ENCODE assay signal across 1 cellular context in the genomic region with DNA sequence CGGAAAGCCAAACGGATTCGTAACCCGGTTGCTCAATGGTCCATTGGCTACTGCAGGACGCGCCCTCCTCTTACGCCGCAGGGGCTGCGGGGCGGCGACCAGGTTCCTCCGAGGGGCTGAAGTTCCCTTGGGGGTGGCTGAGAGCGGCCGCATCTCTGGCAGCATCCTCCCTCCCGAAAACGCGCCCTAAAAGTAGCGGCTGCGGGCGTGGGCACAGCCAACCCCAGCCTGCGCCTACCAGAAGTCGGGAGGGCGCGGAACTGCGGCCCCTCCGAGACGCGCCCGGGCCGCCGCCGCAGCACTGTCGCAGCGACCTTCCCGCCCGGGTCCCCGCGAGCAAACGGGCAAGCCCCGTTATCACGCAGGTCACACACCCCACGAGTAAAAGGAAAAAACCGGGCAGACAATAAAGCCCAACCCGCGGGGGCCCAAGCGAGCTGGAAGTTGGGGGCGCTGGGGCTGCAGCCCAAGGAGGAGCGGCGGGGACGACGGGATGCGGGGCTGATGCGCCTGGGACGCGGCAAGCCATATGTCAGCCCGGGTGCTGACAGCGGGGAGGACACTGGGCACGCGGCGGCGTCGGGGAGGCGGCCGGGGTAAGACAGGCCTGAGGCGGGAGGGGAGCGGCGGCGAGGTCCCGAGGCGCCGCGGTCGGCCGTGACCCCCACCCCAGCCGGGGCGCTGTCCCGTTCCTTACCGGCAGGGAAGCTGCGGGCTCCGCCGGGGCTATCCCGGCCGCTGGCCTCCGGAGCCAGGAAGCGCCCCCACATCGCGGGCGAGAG.
A peak's percentile ranks its signal among the peaks of the same experiment; 100 is the strongest.
TF ChIP-seq lines count a peak whose summit lies in the region.

No MANE protein-coding gene starts in this region.

TF ChIP-seq in HEK293, 187 proteins besides CTCF, POLR2A, EP300 and RAD21 (continued from another document and continues in another):
- TF ChIP-seq ZNF76 (tag by site-specific recombination; IDR thresholded peaks at IDR 0.05; ENCODE audit: borderline replicate concordance, low read depth) (peak; percentile 76; the same call in 1 of the 2 replicates), HOXC10 (CRISPR knock-in tag; IDR thresholded peaks at IDR 0.05) (0 out of 2 replicates have a peak, but pooled peaks have one; percentile 30), INSM2 (tag by site-specific recombination; IDR thresholded peaks at IDR 0.05) (no peak), ZNF571 (tag by site-specific recombination; IDR thresholded peaks at IDR 0.05) (no peak), ZNF777 (tag by site-specific recombination; IDR thresholded peaks at IDR 0.05; ENCODE audit: borderline replicate concordance) (peak; percentile 56; the same call in 1 of the 2 replicates), ZNF394 (tag by site-specific recombination; IDR thresholded peaks at IDR 0.05; ENCODE audit: borderline replicate concordance) (peak; percentile 15; the same call in 1 of the 2 replicates), ZNF610 (tag by site-specific recombination; IDR thresholded peaks at IDR 0.05; ENCODE audit: borderline replicate concordance) (no peak), ZNF138 (tag by site-specific recombination; IDR thresholded peaks at IDR 0.05; ENCODE audit: borderline replicate concordance) (no peak), ZNF214 (tag by site-specific recombination; IDR thresholded peaks at IDR 0.05; ENCODE audit: borderline replicate concordance) (no peak), PRDM1 (tag by site-specific recombination; IDR thresholded peaks at IDR 0.05) (no peak), ZNF426 (tag by site-specific recombination; IDR thresholded peaks at IDR 0.05) (no peak), SP3 (tag by site-specific recombination; IDR thresholded peaks at IDR 0.05) (peak; percentile 50; the same call in 1 of the 2 replicates), ZNF211 (tag by site-specific recombination; IDR thresholded peaks at IDR 0.05; ENCODE audit: low read depth) (no peak), ZNF292 (tag by site-specific recombination; IDR thresholded peaks at IDR 0.05; ENCODE audit: borderline replicate concordance, low read depth) (no peak), ZNF18 (tag by site-specific recombination; IDR thresholded peaks at IDR 0.05) (no peak), ZBTB21 (tag by site-specific recombination; IDR thresholded peaks at IDR 0.05) (no peak), BCL11B (tag by site-specific recombination; IDR thresholded peaks at IDR 0.05; ENCODE audit: low read depth) (no peak), ZNF335 (tag by site-specific recombination; conservative IDR thresholded peaks at IDR 0.05) (peak; percentile 46), REPIN1 (tag by site-specific recombination; IDR thresholded peaks at IDR 0.05; ENCODE audit: low read depth) (no peak; the same call in 1 of the 2 replicates), MEIS1 (CRISPR knock-in tag; IDR thresholded peaks at IDR 0.05; ENCODE audit: borderline replicate concordance) (peak; percentile 27; the same call in 1 of the 2 replicates), ZNF548 (tag by site-specific recombination; IDR thresholded peaks at IDR 0.05) (no peak), ZNF600 (tag by site-specific recombination; IDR thresholded peaks at IDR 0.05) (peak; percentile 60), ZNF169 (tag by site-specific recombination; IDR thresholded peaks at IDR 0.05) (no peak), KLF1 (tag by site-specific recombination; IDR thresholded peaks at IDR 0.05) (peak; percentile 70), ZNF621 (tag by site-specific recombination; IDR thresholded peaks at IDR 0.05) (no peak), ZBTB26 (tag by site-specific recombination; optimal IDR thresholded peaks at IDR 0.05) (peak; percentile 96), ZNF48 (tag by site-specific recombination; IDR thresholded peaks at IDR 0.05) (no peak), ZNF341 (tag by site-specific recombination; IDR thresholded peaks at IDR 0.05; ENCODE audit: low read depth) (peak; percentile 79), HIC1 (tag by site-specific recombination; IDR thresholded peaks at IDR 0.05) (no peak), ZNF280D (tag by site-specific recombination; IDR thresholded peaks at IDR 0.05) (no peak), ZNF521 (tag by site-specific recombination; IDR thresholded peaks at IDR 0.05) (no peak), ZNF362 (tag by site-specific recombination; IDR thresholded peaks at IDR 0.05) (no peak)
- TF ChIP-seq, protein P1, sequence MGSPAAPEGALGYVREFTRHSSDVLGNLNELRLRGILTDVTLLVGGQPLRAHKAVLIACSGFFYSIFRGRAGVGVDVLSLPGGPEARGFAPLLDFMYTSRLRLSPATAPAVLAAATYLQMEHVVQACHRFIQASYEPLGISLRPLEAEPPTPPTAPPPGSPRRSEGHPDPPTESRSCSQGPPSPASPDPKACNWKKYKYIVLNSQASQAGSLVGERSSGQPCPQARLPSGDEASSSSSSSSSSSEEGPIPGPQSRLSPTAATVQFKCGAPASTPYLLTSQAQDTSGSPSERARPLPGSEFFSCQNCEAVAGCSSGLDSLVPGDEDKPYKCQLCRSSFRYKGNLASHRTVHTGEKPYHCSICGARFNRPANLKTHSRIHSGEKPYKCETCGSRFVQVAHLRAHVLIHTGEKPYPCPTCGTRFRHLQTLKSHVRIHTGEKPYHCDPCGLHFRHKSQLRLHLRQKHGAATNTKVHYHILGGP (tag by site-specific recombination; IDR thresholded peaks at IDR 0.05) = no peak
- TF ChIP-seq, protein P2, sequence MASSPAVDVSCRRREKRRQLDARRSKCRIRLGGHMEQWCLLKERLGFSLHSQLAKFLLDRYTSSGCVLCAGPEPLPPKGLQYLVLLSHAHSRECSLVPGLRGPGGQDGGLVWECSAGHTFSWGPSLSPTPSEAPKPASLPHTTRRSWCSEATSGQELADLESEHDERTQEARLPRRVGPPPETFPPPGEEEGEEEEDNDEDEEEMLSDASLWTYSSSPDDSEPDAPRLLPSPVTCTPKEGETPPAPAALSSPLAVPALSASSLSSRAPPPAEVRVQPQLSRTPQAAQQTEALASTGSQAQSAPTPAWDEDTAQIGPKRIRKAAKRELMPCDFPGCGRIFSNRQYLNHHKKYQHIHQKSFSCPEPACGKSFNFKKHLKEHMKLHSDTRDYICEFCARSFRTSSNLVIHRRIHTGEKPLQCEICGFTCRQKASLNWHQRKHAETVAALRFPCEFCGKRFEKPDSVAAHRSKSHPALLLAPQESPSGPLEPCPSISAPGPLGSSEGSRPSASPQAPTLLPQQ (tag by site-specific recombination; IDR thresholded peaks at IDR 0.05) = no peak; the same call in 1 of the 2 replicates
- TF ChIP-seq, protein P3, sequence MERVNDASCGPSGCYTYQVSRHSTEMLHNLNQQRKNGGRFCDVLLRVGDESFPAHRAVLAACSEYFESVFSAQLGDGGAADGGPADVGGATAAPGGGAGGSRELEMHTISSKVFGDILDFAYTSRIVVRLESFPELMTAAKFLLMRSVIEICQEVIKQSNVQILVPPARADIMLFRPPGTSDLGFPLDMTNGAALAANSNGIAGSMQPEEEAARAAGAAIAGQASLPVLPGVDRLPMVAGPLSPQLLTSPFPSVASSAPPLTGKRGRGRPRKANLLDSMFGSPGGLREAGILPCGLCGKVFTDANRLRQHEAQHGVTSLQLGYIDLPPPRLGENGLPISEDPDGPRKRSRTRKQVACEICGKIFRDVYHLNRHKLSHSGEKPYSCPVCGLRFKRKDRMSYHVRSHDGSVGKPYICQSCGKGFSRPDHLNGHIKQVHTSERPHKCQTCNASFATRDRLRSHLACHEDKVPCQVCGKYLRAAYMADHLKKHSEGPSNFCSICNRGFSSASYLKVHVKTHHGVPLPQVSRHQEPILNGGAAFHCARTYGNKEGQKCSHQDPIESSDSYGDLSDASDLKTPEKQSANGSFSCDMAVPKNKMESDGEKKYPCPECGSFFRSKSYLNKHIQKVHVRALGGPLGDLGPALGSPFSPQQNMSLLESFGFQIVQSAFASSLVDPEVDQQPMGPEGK (tag by site-specific recombination; IDR thresholded peaks at IDR 0.05) = peak; percentile 59
- TF ChIP-seq, protein P4, sequence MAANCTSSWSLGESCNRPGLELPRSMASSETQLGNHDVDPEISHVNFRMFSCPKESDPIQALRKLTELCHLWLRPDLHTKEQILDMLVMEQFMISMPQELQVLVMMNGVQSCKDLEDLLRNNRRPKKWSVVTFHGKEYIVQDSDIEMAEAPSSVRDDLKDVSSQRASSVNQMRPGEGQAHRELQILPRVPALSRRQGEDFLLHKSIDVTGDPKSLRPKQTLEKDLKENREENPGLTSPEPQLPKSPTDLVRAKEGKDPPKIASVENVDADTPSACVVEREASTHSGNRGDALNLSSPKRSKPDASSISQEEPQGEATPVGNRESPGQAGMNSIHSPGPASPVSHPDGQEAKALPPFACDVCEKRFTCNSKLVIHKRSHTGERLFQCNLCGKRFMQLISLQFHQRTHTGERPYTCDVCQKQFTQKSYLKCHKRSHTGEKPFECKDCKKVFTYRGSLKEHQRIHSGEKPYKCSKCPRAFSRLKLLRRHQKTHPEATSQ (tag by site-specific recombination; IDR thresholded peaks at IDR 0.05) = no peak
- TF ChIP-seq, protein P5, sequence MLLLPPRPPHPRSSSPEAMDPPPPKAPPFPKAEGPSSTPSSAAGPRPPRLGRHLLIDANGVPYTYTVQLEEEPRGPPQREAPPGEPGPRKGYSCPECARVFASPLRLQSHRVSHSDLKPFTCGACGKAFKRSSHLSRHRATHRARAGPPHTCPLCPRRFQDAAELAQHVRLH (tag by site-specific recombination; IDR thresholded peaks at IDR 0.05) = no peak
